Comparison of ENCODE assay signal across 17 cellular contexts in the genomic region with DNA sequence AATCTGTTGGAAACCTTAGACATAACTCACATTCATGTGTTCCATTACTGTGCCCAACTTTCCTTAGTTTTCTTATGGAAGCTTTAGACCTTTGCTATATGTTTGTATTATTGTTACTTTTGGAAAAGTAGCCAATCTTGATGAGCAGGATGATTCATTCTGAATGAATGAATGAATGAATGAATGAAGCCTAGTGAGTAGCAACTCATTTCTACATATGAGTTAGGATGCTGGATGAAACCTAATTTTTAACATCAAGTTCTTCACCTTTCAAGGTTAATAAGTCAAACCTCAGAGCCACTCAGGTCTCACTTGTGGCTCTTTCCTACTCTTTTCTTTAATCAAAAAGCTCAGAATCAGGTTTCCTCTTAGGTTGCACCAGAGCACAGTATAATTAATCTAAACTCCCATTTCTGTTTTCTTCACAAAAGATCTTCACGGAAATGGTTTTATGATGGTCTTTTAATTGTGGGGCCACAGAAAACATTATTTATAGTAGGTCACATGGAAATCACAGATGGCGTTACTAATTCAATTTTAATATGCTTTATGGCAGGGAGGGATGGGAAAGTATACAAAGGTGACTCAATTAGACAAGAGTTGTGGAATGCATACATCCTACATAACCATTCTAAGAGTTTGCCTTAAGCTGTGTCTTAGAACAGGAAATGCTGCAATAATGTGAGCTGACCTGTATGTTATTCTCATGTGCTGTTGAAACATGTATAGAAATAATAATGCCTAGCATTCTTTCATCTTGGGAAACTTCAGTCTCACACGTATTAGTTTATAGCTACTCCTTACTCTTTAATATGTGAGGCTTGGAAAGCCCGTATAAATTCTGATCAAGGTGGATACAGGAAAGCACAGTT. TPM values are rescaled to one million over a fixed set of nuclear protein-coding genes. Genes with fewer than 3 reads are reported as not detected.
DNase-seq lines count a peak whose midpoint lies in the region; ATAC-seq, FAIRE-seq and TF ChIP-seq lines count a peak whose summit lies in the region.
"Had no signal": no experiment of that assay in that cellular context is flagged by ENCODE, and none has a peak within 500 bp of the region (broad histone marks: within the 10 kb centered on the region; RNA-seq: fewer than 3 reads in every experiment).

No MANE protein-coding gene starts in this region.

- no peak for TF ChIP-seq RAD21 in GM12878 (IDR thresholded peaks at IDR 0.05; ENCODE audit: insufficient read depth, low read depth, low read length)

- no peaks in the 10 kb centered on the region for H4K20me1 ChIP-seq in GM12878 (ENCODE audit: control insufficient read depth, insufficient read depth)
- H4K20me1 ChIP-seq: BLaER1 treated with 17β-estradiol and CSF1 and Interleukin-3, amounts not matched to agents 10 nM and 100 nM had no signal

- POLR2A ChIA-PET in GM12878 (lab: Charles Lee) = interaction anchor here (0.8 to 1.0 kb wide), 2 partner anchors 17 to 74 kb away, joined by 5 to 7 read pairs; no protein-coding TSS in a partner anchor

- H3K27ac ChIP-seq in GM12878 (ENCODE audit: control insufficient read depth, insufficient read depth) (no peak overlapping the region), mesenchymal stem cell (ENCODE audit: low read length, poor library complexity, severe bottlenecking) (no peak overlapping the region)
- H3K27ac ChIP-seq: BLaER1 treated with 17β-estradiol and CSF1 and Interleukin-3, amounts not matched to agents 10 nM and 100 nM; dorsolateral prefrontal cortex; ovary had no signal

- peaks cover 12% of the 10 kb centered on the region for H3K79me2 ChIP-seq in GM12878 (ENCODE audit: control insufficient read depth, insufficient read depth, low read length)

- H3K9ac ChIP-seq in GM12878 (ENCODE audit: control insufficient read depth, insufficient read depth, low read length) = no peak overlapping the region
- H3K9ac ChIP-seq in mesenchymal stem cell (ENCODE audit: low read length) = no peak overlapping the region
- H3K9ac ChIP-seq: BLaER1 treated with 17β-estradiol and CSF1 and Interleukin-3, amounts not matched to agents 10 nM and 100 nM had no signal

- FAIRE-seq in GM12878 (lab: Jason Lieb, UNC) = no peak
- FAIRE-seq: GM19239 had no signal

- H2BK15ac ChIP-seq in mesenchymal stem cell (ENCODE audit: low read depth, poor library complexity, severe bottlenecking) = no peak overlapping the region

- H3K4me1 ChIP-seq in GM12878 (ENCODE audit: control insufficient read depth, insufficient read depth, low read length) (no peaks in the 10 kb centered on the region), mesenchymal stem cell (ENCODE audit: control insufficient read depth, insufficient read depth, low read depth, low read length) (no peaks in the 10 kb centered on the region)

- ATAC-seq in GM12878 (no peak), GM21360 (IDR thresholded peaks at IDR 0.05; ENCODE audit: unreplicated experiment) (no peak)
- ATAC-seq: activated CD8-positive, alpha-beta memory T cell treated with anti-CD3 and anti-CD28 coated beads, Interleukin-2, amount 10 ng/mL, durations not matched to agents 7 days and 5 days; left cardiac atrium had no signal

- no peak for TF ChIP-seq POLR2A in GM12878 (IDR thresholded peaks at IDR 0.05; ENCODE audit: low read depth, low read length)

- DNase-seq in DMS79 (lab: John Stamatoyannopoulos, UW) (peak; percentile 47), HCEC 1CT (peak; percentile 39), GM12878 (ENCODE audit: low read depth, low spot score) (no peak), mesenchymal stem cell (peak; percentile 16), GM03348 (ENCODE audit: low spot score) (no peak), NCI-H2081 treated with DMSO at 0.1 percent for 48 hours (lab: John Stamatoyannopoulos, UW) (no peak)
- DNase-seq: activated CD8-positive, alpha-beta memory T cell treated with anti-CD3 and anti-CD28 coated beads, Interleukin-2, amount 10 ng/mL, durations not matched to agents 7 days and 5 days; activated naive CD4-positive, alpha-beta T cell treated with Interleukin-2 at 50 U/mL for 16 hours; dorsolateral prefrontal cortex; left cardiac atrium; NCI-H2081; ovary; RPMI8226; stimulated activated CD4-positive, alpha-beta T cell treated with anti-CD3 and anti-CD28 coated beads, Interleukin-4, amount 100 ng/mL, for 24 hours had no signal

- SMC1A ChIA-PET in GM12878 (lab: Charles Lee; ENCODE audit: uncharacterized antibody, unreplicated experiment) = interaction anchor here (1.3 to 1.9 kb wide), 5 partner anchors 47 to 115 kb away, joined by 3 to 10 read pairs (median 5); no protein-coding TSS in a partner anchor

- no peaks in the 10 kb centered on the region for H3K36me3 ChIP-seq in GM12878 (ENCODE audit: control insufficient read depth in 2 of 2, insufficient read depth in 2 of 2, low read length in 1 of 2)
- H3K36me3 ChIP-seq in mesenchymal stem cell (ENCODE audit: control insufficient read depth in 1 of 2, insufficient read depth in 2 of 2, low read depth in 1 of 2, low read length in 2 of 2) = no peaks in the 10 kb centered on the region
- H3K36me3 ChIP-seq: BLaER1 treated with 17β-estradiol and CSF1 and Interleukin-3, amounts not matched to agents 10 nM and 100 nM; ovary had no signal

- in situ Hi-C loops in GM12878 (cut with MboI) = no loop called here

- H3K4ac ChIP-seq in mesenchymal stem cell (ENCODE audit: low read depth in 1 of 2, low read length in 2 of 2) = no peak overlapping the region

- H4K8ac ChIP-seq in mesenchymal stem cell (ENCODE audit: low read length) = no peak overlapping the region

- no peak overlapping the region for H4K91ac ChIP-seq in mesenchymal stem cell (ENCODE audit: low read length)

- RAD21 ChIA-PET in GM12878 (lab: Charles Lee; ENCODE audit: unreplicated experiment) = interaction anchor here (1.2 to 8.7 kb wide), 2 partner anchors 49 to 129 kb away, joined by 3 to 175 read pairs; partner anchors contain the start of gene KIF14

- WGBS in GM12878 (ENCODE audit: insufficient coverage, insufficient replicate concordance, low lambda C conversion rate, missing lambda C conversion rate) = 74% methylated on average over 4 of the region's 4 CpGs
- WGBS in mesenchymal stem cell = 100% methylated on average over 2 of the region's 4 CpGs

- TF ChIP-seq EP300 in GM12878 (IDR thresholded peaks at IDR 0.05; ENCODE audit: borderline replicate concordance in 1 of 2, control insufficient read depth in 1 of 2, low read depth in 2 of 2, low read length in 2 of 2) = no peak

- H3K79me1 ChIP-seq in mesenchymal stem cell (replicated peaks; ENCODE audit: low read length, poor library complexity, severe bottlenecking) = peaks cover 2% of the 10 kb centered on the region

- H3K4me3 ChIP-seq in GM12878 (no peak overlapping the region), mesenchymal stem cell (ENCODE audit: insufficient read depth in 1 of 2, low read depth in 1 of 2, low read length in 2 of 2) (no peak overlapping the region)
- H3K4me3 ChIP-seq: BLaER1 treated with 17β-estradiol and CSF1 and Interleukin-3, amounts not matched to agents 10 nM and 100 nM; dorsolateral prefrontal cortex; ovary had no signal

- no peak overlapping the region for H3K18ac ChIP-seq in mesenchymal stem cell (ENCODE audit: low read depth in 1 of 2, low read length in 2 of 2)

- H3K27me3 ChIP-seq in GM12878 (replicated peaks in 1 of 2; ENCODE audit: control insufficient read depth in 2 of 2, insufficient read depth in 2 of 2, low read length in 1 of 2) = no peaks in the 10 kb centered on the region
- no peaks in the 10 kb centered on the region for H3K27me3 ChIP-seq in mesenchymal stem cell (ENCODE audit: control insufficient read depth in 1 of 2, insufficient read depth in 1 of 2, low read length in 2 of 2)
- H3K27me3 ChIP-seq: BLaER1 treated with 17β-estradiol and CSF1 and Interleukin-3, amounts not matched to agents 10 nM and 100 nM; dorsolateral prefrontal cortex; ovary had no signal

- H2AFZ ChIP-seq in GM12878 (ENCODE audit: control insufficient read depth, low read depth, low read length) = no peak overlapping the region
- no peak overlapping the region for H2AFZ ChIP-seq in mesenchymal stem cell (ENCODE audit: low read depth, low read length)

- no peak overlapping the region for H2BK12ac ChIP-seq in mesenchymal stem cell (ENCODE audit: low read length in 2 of 2)

- H3K23ac ChIP-seq in mesenchymal stem cell (ENCODE audit: low read length in 2 of 2) = no peak overlapping the region

- H2BK5ac ChIP-seq in mesenchymal stem cell (ENCODE audit: low read depth, low read length, poor library complexity, severe bottlenecking) = no peak overlapping the region

- TF ChIP-seq CTCF in GM12878 (IDR thresholded peaks at IDR 0.05 in 2 of 3, conservative IDR thresholded peaks at IDR 0.05 in 1 of 3; ENCODE audit: control insufficient read depth in 2 of 3, extremely low read depth in 1 of 3, insufficient read depth in 1 of 3, low read depth in 3 of 3, low read length in 3 of 3) = no peak

- no peak overlapping the region for H2BK120ac ChIP-seq in mesenchymal stem cell (ENCODE audit: low read depth, low read length)

- H2AK5ac ChIP-seq in mesenchymal stem cell (ENCODE audit: low read length, severe bottlenecking) = no peak overlapping the region

- H3K14ac ChIP-seq in mesenchymal stem cell (ENCODE audit: low read length in 2 of 2) = no peak overlapping the region

- H3K9me3 ChIP-seq in GM12878 (replicated peaks; ENCODE audit: control insufficient read depth, insufficient read depth, low read length) = no peaks in the 10 kb centered on the region
- no peaks in the 10 kb centered on the region for H3K9me3 ChIP-seq in mesenchymal stem cell (ENCODE audit: control insufficient read depth, low read length)
- H3K9me3 ChIP-seq: BLaER1 treated with 17β-estradiol and CSF1 and Interleukin-3, amounts not matched to agents 10 nM and 100 nM; ovary had no signal

- intact Hi-C loops in GM12878 (cut with micrococcal nuclease; ENCODE audit: unreplicated experiment) = loop anchor here (5.0 kb wide), 1 partner anchor 128 kb away; no protein-coding TSS in a partner anchor

- CTCF ChIA-PET in GM12878 (lab: Yijun Ruan, JAX) = interaction anchor here (1.2 to 2.6 kb wide), 2 partner anchors 34 to 52 kb away, joined by 3 to 11 read pairs; no protein-coding TSS in a partner anchor

- H3K4me2 ChIP-seq in GM12878 (ENCODE audit: control insufficient read depth, insufficient read depth) (no peak overlapping the region), mesenchymal stem cell (ENCODE audit: low read length, poor library complexity, severe bottlenecking) (no peak overlapping the region)
- H3K4me2 ChIP-seq: BLaER1 treated with 17β-estradiol and CSF1 and Interleukin-3, amounts not matched to agents 10 nM and 100 nM had no signal

- BruUV-seq in GM12878 (replicated peaks; lab: Mats Ljungman, UMichigan) = no TSS peak

RNA-seq across cellular contexts. Expression of gene DDX59, which starts 4.5 kb away (rescaled TPM):
- total RNA-seq in GM12878 (2013; cell fraction: nucleolus; rRNA removed) = 34.8 and 42.5 TPM in 2 replicates
- 18.8 and 26.4 TPM in 2 replicates for total RNA-seq in GM12878 (2014; rRNA removed)
- 33.6 and 36.8 TPM in 2 replicates for total RNA-seq in GM12878 (2014; rRNA removed; fragmentation: Illumina TruSeq; extraction: Trizol)
- total RNA-seq in GM12878 (2021) = 20.1 and 22.6 TPM in 2 replicates
- polyA plus RNA-seq in GM12878 (2011; ENCODE audit: low read depth) = 12.4 TPM
- 32.5 and 44.8 TPM in 2 replicates for polyA plus RNA-seq in GM12878 (2011; rRNA removed)
- polyA plus RNA-seq in GM12878 (2011; cell fraction: cytosol; rRNA removed) = 15.0 and 16.6 TPM in 2 replicates
- polyA plus RNA-seq in GM12878 (2011; cell fraction: nucleus; rRNA removed) = 15.4 and 16.1 TPM in 2 replicates
- 19.3 and 20.0 TPM in 2 replicates for polyA plus RNA-seq in GM12878 (2012)
- polyA plus RNA-seq in GM12878 (2014; fragmentation: Illumina TruSeq; extraction: Trizol) = 35.7 and 42.1 TPM in 2 replicates
- 10 to 100 TPM; 17.3 to 17.5 TPM for polyA plus RNA-seq in GM12878 (2014; fragmentation: Nextera tagmentation; extraction: Ambion mirVana)
- polyA plus RNA-seq in GM12878 (2014; rRNA removed) = 26.1 and 28.8 TPM in 2 replicates
- polyA plus RNA-seq in GM12878 (2016; fragmentation: Nextera tagmentation; extraction: Ambion mirVana) = 10 to 100 TPM; 19.5 to 24.6 TPM
- polyA minus RNA-seq in GM12878 (2011; rRNA and poly(A)+ RNA removed) = 20.3 and 26.3 TPM in 2 replicates
- 9.6 and 10.7 TPM in 2 replicates for polyA minus RNA-seq in GM12878 (2011; cell fraction: cytosol; rRNA and poly(A)+ RNA removed)
- 6.6 and 8.8 TPM in 2 replicates for polyA minus RNA-seq in GM12878 (2011; cell fraction: nucleus; rRNA and poly(A)+ RNA removed)
- polyA plus RNA-seq in mesenchymal stem cell (2013, experiment 1 of 2) = 8.2 TPM
- 8.4 TPM for polyA plus RNA-seq in mesenchymal stem cell (2013, experiment 2 of 2)

RNA-seq across cellular contexts. Expression of gene KIF14, which starts 53.6 kb away (rescaled TPM):
- 19.5 and 20.7 TPM in 2 replicates for total RNA-seq in GM12878 (2013; cell fraction: nucleolus; rRNA removed)
- total RNA-seq in GM12878 (2014; rRNA removed) = 15.4 and 20.3 TPM in 2 replicates
- total RNA-seq in GM12878 (2014; rRNA removed; fragmentation: Illumina TruSeq; extraction: Trizol) = 25.4 and 25.5 TPM in 2 replicates
- total RNA-seq in GM12878 (2021) = 13.8 and 14.9 TPM in 2 replicates
- 2.3 TPM for polyA plus RNA-seq in GM12878 (2011; ENCODE audit: low read depth)
- 15.5 and 33.1 TPM in 2 replicates for polyA plus RNA-seq in GM12878 (2011; rRNA removed)
- polyA plus RNA-seq in GM12878 (2011; cell fraction: cytosol; rRNA removed) = 4.6 TPM in 2 replicates
- 6.6 and 10.4 TPM in 2 replicates for polyA plus RNA-seq in GM12878 (2011; cell fraction: nucleus; rRNA removed)
- polyA plus RNA-seq in GM12878 (2012) = 3.6 and 6.1 TPM in 2 replicates
- 19.4 and 23.4 TPM in 2 replicates for polyA plus RNA-seq in GM12878 (2014; fragmentation: Illumina TruSeq; extraction: Trizol)
- 1 to 10 TPM; 6.8 to 6.9 TPM for polyA plus RNA-seq in GM12878 (2014; fragmentation: Nextera tagmentation; extraction: Ambion mirVana)
- polyA plus RNA-seq in GM12878 (2014; rRNA removed) = 11.1 and 14.0 TPM in 2 replicates
- 10 to 100 TPM; 11.9 to 12.9 TPM for polyA plus RNA-seq in GM12878 (2016; fragmentation: Nextera tagmentation; extraction: Ambion mirVana)
- polyA minus RNA-seq in GM12878 (2011; rRNA and poly(A)+ RNA removed) = 9.4 and 12.0 TPM in 2 replicates
- 6.7 and 9.1 TPM in 2 replicates for polyA minus RNA-seq in GM12878 (2011; cell fraction: cytosol; rRNA and poly(A)+ RNA removed)
- 4.2 and 7.1 TPM in 2 replicates for polyA minus RNA-seq in GM12878 (2011; cell fraction: nucleus; rRNA and poly(A)+ RNA removed)
- polyA plus RNA-seq in mesenchymal stem cell (2013, experiment 1 of 2) = 1.3 TPM
- 1.3 TPM for polyA plus RNA-seq in mesenchymal stem cell (2013, experiment 2 of 2)

Comparison
In these comparisons a context has a peak if more than half of its experiments do, and no peak if none do; other contexts are left out.
1. DNase-seq: peak in DMS79 (single experiment), HCEC 1CT (single experiment) and mesenchymal stem cell (single experiment); none in GM12878 (single experiment), GM03348 (single experiment) and NCI-H2081 treated with DMSO at 0.1 percent for 48 hours (single experiment).